ENCODE assay signal across 8 cellular contexts in genomic region chrX:153539171-153539978, GRCh38. TPM values are rescaled to one million over a fixed set of nuclear protein-coding genes. Genes with fewer than 3 reads are reported as not detected.
DNase-seq lines count a peak whose midpoint lies in the region; ATAC-seq and TF ChIP-seq lines count a peak whose summit lies in the region.

No MANE protein-coding gene starts in this region.

- no peaks in the 10 kb centered on the region for H3K36me3 Mint-ChIP-seq in activated naive CD4-positive, alpha-beta T cell treated with anti-CD3 and anti-CD28 coated beads, Interleukin-2, amount 50 U/mL, for 72 hours

- H3K27ac Mint-ChIP-seq in activated naive CD4-positive, alpha-beta T cell treated with anti-CD3 and anti-CD28 coated beads, Interleukin-2, amount 50 U/mL, for 72 hours = no peak overlapping the region

- intact Hi-C loops in cardiac septum (cut with DNase I) = no loop called here

- H3K9me3 Mint-ChIP-seq in activated naive CD4-positive, alpha-beta T cell treated with anti-CD3 and anti-CD28 coated beads, Interleukin-2, amount 50 U/mL, for 72 hours = no peaks in the 10 kb centered on the region

- peak; percentile 62 for ATAC-seq in GM18858 (IDR thresholded peaks at IDR 0.05; ENCODE audit: unreplicated experiment)
- peak; percentile 56 for ATAC-seq in HG03520 (IDR thresholded peaks at IDR 0.05; ENCODE audit: unreplicated experiment)
- peak; percentile 92 for ATAC-seq in SK-N-SH treated with all-trans-retinoic acid at 6 μM for 48 hours
- peak; percentile 81 to 90 for ATAC-seq in activated naive CD4-positive, alpha-beta T cell treated with anti-CD3 and anti-CD28 coated beads, Interleukin-2, amount 50 U/mL, for 72 hours

- DNase-seq in AG08395 (ENCODE audit: low spot score) (peak; percentile 68), cardiac septum (ENCODE audit: low spot score) (peak; percentile 86), putamen (ENCODE audit: low spot score) (peak; percentile 36), NCI-H1048 (lab: John Stamatoyannopoulos, UW) (no peak)
- peak; percentile 61 to 68 for DNase-seq in activated naive CD4-positive, alpha-beta T cell treated with anti-CD3 and anti-CD28 coated beads, Interleukin-2, amount 50 U/mL, for 72 hours (ENCODE audit: low spot score in 2 of 2)

TF ChIP-seq in SK-N-SH treated with all-trans-retinoic acid at 6 μM for 48 hours, 23 proteins besides CTCF, POLR2A, EP300 and RAD21:
- TF ChIP-seq ZNF8 (CRISPR knock-in tag; IDR thresholded peaks at IDR 0.05) (no peak), ZC3H10 (CRISPR knock-in tag; IDR thresholded peaks at IDR 0.05) (no peak), RARB (CRISPR knock-in tag; IDR thresholded peaks at IDR 0.05) (no peak), ZFP30 (CRISPR knock-in tag; IDR thresholded peaks at IDR 0.05) (no peak), OSR1 (CRISPR knock-in tag; IDR thresholded peaks at IDR 0.05) (no peak), ZNF565 (CRISPR knock-in tag; conservative IDR thresholded peaks at IDR 0.05; ENCODE audit: low read depth) (no peak), GLIS3 (CRISPR knock-in tag; IDR thresholded peaks at IDR 0.05) (no peak), BACH2 (CRISPR knock-in tag; IDR thresholded peaks at IDR 0.05; ENCODE audit: borderline replicate concordance) (no peak), ZFP3 (CRISPR knock-in tag; IDR thresholded peaks at IDR 0.05) (no peak), TOX (CRISPR knock-in tag; IDR thresholded peaks at IDR 0.05; ENCODE audit: borderline replicate concordance) (no peak), CSRNP3 (CRISPR knock-in tag; IDR thresholded peaks at IDR 0.05) (no peak), ESRRG (CRISPR knock-in tag; IDR thresholded peaks at IDR 0.05) (no peak), ZNF70 (CRISPR knock-in tag; IDR thresholded peaks at IDR 0.05) (no peak), CSDC2 (CRISPR knock-in tag; IDR thresholded peaks at IDR 0.05) (no peak), ISL1 (CRISPR knock-in tag; IDR thresholded peaks at IDR 0.05) (no peak)

RNA-seq across cellular contexts. Expression of gene ATP2B3, which starts 21.9 kb away (rescaled TPM):
- total RNA-seq in activated naive CD4-positive, alpha-beta T cell treated with anti-CD3 and anti-CD28 coated beads, Interleukin-2, amount 50 U/mL, for 72 hours = not detected
- total RNA-seq in cardiac septum = 0.16 TPM

RNA-seq across cellular contexts. Expression of gene BGN, which starts 44.6 kb away (rescaled TPM):
- not detected for total RNA-seq in activated naive CD4-positive, alpha-beta T cell treated with anti-CD3 and anti-CD28 coated beads, Interleukin-2, amount 50 U/mL, for 72 hours
- total RNA-seq in cardiac septum = 175 TPM

RNA-seq across cellular contexts. Expression of gene CCNQ, which starts 59.6 kb away (rescaled TPM):
- total RNA-seq in activated naive CD4-positive, alpha-beta T cell treated with anti-CD3 and anti-CD28 coated beads, Interleukin-2, amount 50 U/mL, for 72 hours = 10 to 100 TPM; 13.0 to 14.0 TPM
- 23.3 TPM for total RNA-seq in cardiac septum

Comparison
In these comparisons a context has a peak if more than half of its experiments do, and no peak if none do; other contexts are left out.
1. RNA of gene BGN, which starts 44.6 kb away (total RNA-seq): 175 TPM in cardiac septum (single experiment); not detected in activated naive CD4-positive, alpha-beta T cell treated with anti-CD3 and anti-CD28 coated beads, Interleukin-2, amount 50 U/mL, for 72 hours; every median in the first group is over 100 times any median in the second.
2. Peak in every context shown above with its lines, with median percentiles within 50 percentile points of each other: ATAC-seq.